8 cellular contexts compared by ENCODE assay signal in genomic region chr20:25863536-25864325, GRCh38.
DNase-seq lines count a peak whose midpoint lies in the region; ATAC-seq and TF ChIP-seq lines count a peak whose summit lies in the region.

No MANE protein-coding gene starts in this region.

- peaks cover 100% of the 10 kb centered on the region for H3K27me3 ChIP-seq in iPS-20b (ENCODE audit: insufficient read depth, low read length)
- peaks cover 4 to 24% (median 13%) of the 10 kb centered on the region in 5 donors for H3K27me3 ChIP-seq in subcutaneous abdominal adipose tissue (ENCODE audit: control insufficient read depth in 5 of 5, insufficient read depth in 4 of 5, low read length in 5 of 5)

- no peaks in the 10 kb centered on the region for H3K9me3 ChIP-seq in iPS-20b (ENCODE audit: insufficient read depth, low read depth, low read length)
- H3K9me3 ChIP-seq in subcutaneous abdominal adipose tissue (ENCODE audit: control insufficient read depth in 5 of 5, low read length in 5 of 5): peaks cover 0 to 2% (median 0%) of the 10 kb centered on the region in 5 donors

- peak overlapping the region; percentile 34 for H3K4me3 ChIP-seq in WI38 (ENCODE audit: low read depth, low read length)
- peak overlapping the region; percentile 72 for H3K4me3 ChIP-seq in iPS-20b (ENCODE audit: low read length)
- H3K4me3 ChIP-seq in subcutaneous abdominal adipose tissue (ENCODE audit: low read depth in 1 of 5, low read length in 5 of 5): peak overlapping the region; percentile 45 to 69 (median 55)

- H3K27ac ChIP-seq in iPS-20b (ENCODE audit: low read length) (no peak overlapping the region), subcutaneous abdominal adipose tissue (ENCODE audit: low read depth, low read length) (no peak overlapping the region)

- H3K9ac ChIP-seq in iPS-20b (ENCODE audit: low read depth, low read length) (no peak overlapping the region), subcutaneous abdominal adipose tissue (ENCODE audit: low read length in 5 of 5) (peak overlapping the region in 2 of 5 donors; percentile 11 to 63)

- DNase-seq in activated CD4-positive, CD25-positive, alpha-beta regulatory T cell treated with anti-CD3 and anti-CD28 coated beads, Interleukin-2, amount 50 U/mL, for 72 hours: peak; percentile 45
- no peak for DNase-seq in LoVo (ENCODE audit: low spot score)

- TF ChIP-seq CTCF in WI38 (IDR thresholded peaks at IDR 0.05; ENCODE audit: low read depth, low read length): no peak

- H3K4me1 ChIP-seq in iPS-20b (ENCODE audit: insufficient read depth, low read length) (no peaks in the 10 kb centered on the region; the same call in 1 of the 2 replicates), subcutaneous abdominal adipose tissue (ENCODE audit: control insufficient read depth in 5 of 5, insufficient read depth in 5 of 5, low read length in 5 of 5) (peaks cover 23 to 68% (median 59%) of the 10 kb centered on the region in 5 donors)

- H3K36me3 ChIP-seq in iPS-20b (ENCODE audit: insufficient read depth, low read depth, low read length) (no peaks in the 10 kb centered on the region), subcutaneous abdominal adipose tissue (ENCODE audit: control insufficient read depth in 5 of 5, insufficient read depth in 5 of 5, low read length in 5 of 5) (no peaks in the 10 kb centered on the region)

- no peak for ATAC-seq in activated CD4-positive, CD25-positive, alpha-beta regulatory T cell treated with anti-CD3 and anti-CD28 coated beads, Interleukin-2, amount 50 U/mL, for 24 hours
- no peak for ATAC-seq in HG03469 (IDR thresholded peaks at IDR 0.05; ENCODE audit: unreplicated experiment)
- no peak for ATAC-seq in HG03521 (IDR thresholded peaks at IDR 0.05; ENCODE audit: unreplicated experiment)
